ENCODE assay signal across 14 cellular contexts in genomic region chr4:53113433-53114215, GRCh38.
DNase-seq lines count a peak whose midpoint lies in the region; ATAC-seq and TF ChIP-seq lines count a peak whose summit lies in the region.
"Had no signal": no experiment of that assay in that cellular context is flagged by ENCODE, and none has a peak within 500 bp of the region (broad histone marks: within the 10 kb centered on the region; RNA-seq: fewer than 3 reads in every experiment).

No MANE protein-coding gene starts in this region.

- H2AFZ ChIP-seq in GM23338 = no peak overlapping the region
- H2AFZ ChIP-seq: PC-9 had no signal

- no peaks in the 10 kb centered on the region for H3K4me1 ChIP-seq in GM23338 (ENCODE audit: insufficient read depth)
- H3K4me1 ChIP-seq: Caco-2 had no signal

- H3K4me1 Mint-ChIP-seq in activated CD8-positive, alpha-beta T cell treated with anti-CD3 and anti-CD28 coated beads for 36 hours (ENCODE audit: low read depth) = peaks cover 33% of the 10 kb centered on the region
- peaks cover 5% of the 10 kb centered on the region for H3K4me1 Mint-ChIP-seq in activated CD8-positive, alpha-beta T cell treated with anti-CD3 and anti-CD28 coated beads, Interleukin-2, amount 10 ng/mL, durations not matched to agents 7 days and 5 days (ENCODE audit: low read depth)
- H3K4me1 Mint-ChIP-seq in GM23338 = no peaks in the 10 kb centered on the region

- H3K36me3 Mint-ChIP-seq in activated CD8-positive, alpha-beta T cell treated with anti-CD3 and anti-CD28 coated beads for 36 hours (ENCODE audit: low read depth) = peaks cover 56% of the 10 kb centered on the region
- H3K36me3 Mint-ChIP-seq in activated CD8-positive, alpha-beta T cell treated with anti-CD3 and anti-CD28 coated beads, Interleukin-2, amount 10 ng/mL, durations not matched to agents 7 days and 5 days (ENCODE audit: low read depth) = peaks cover 15% of the 10 kb centered on the region
- no peaks in the 10 kb centered on the region for H3K36me3 Mint-ChIP-seq in GM23338 (ENCODE audit: low read depth)

- H3F3A ChIP-seq in GM23338 (replicated peaks; ENCODE audit: low read depth) = no peaks in the 10 kb centered on the region

- H4K20me1 ChIP-seq in GM23338 (replicated peaks; ENCODE audit: insufficient read depth) = no peaks in the 10 kb centered on the region

- intact Hi-C loops in activated CD8-positive, alpha-beta T cell treated with anti-CD3 and anti-CD28 coated beads for 36 hours (cut with micrococcal nuclease) = no loop called here

- no peak overlapping the region for H3K4me2 ChIP-seq in GM23338
- H3K4me2 ChIP-seq: PC-9 had no signal

- H3K9me2 ChIP-seq in GM23338 (ENCODE audit: insufficient read depth) = 0 out of 2 replicates have a peak, but pooled peaks cover 4% of the 10 kb centered on the region

- no peak overlapping the region for H3K4me3 Mint-ChIP-seq in activated CD8-positive, alpha-beta T cell treated with anti-CD3 and anti-CD28 coated beads for 36 hours
- H3K4me3 Mint-ChIP-seq in activated CD8-positive, alpha-beta T cell treated with anti-CD3 and anti-CD28 coated beads, Interleukin-2, amount 10 ng/mL, durations not matched to agents 7 days and 5 days = no peak overlapping the region
- no peak overlapping the region for H3K4me3 Mint-ChIP-seq in GM23338

- no peak for TF ChIP-seq CTCF in activated CD8-positive, alpha-beta T cell treated with anti-CD3 and anti-CD28 coated beads for 36 hours (IDR thresholded peaks at IDR 0.05)
- TF ChIP-seq CTCF in GM23338 (conservative IDR thresholded peaks at IDR 0.05; ENCODE audit: low read depth in 2 of 2) = no peak
- TF ChIP-seq CTCF in GM13976 (IDR thresholded peaks at IDR 0.05; ENCODE audit: borderline replicate concordance, control extremely low read depth, extremely low read depth, insufficient read depth, missing control alignments) = no peak

- H3K36me3 ChIP-seq in GM23338 (ENCODE audit: insufficient read depth) = no peaks in the 10 kb centered on the region

- no peaks in the 10 kb centered on the region for H3K27me3 Mint-ChIP-seq in activated CD8-positive, alpha-beta T cell treated with anti-CD3 and anti-CD28 coated beads for 36 hours
- no peaks in the 10 kb centered on the region for H3K27me3 Mint-ChIP-seq in activated CD8-positive, alpha-beta T cell treated with anti-CD3 and anti-CD28 coated beads, Interleukin-2, amount 10 ng/mL, durations not matched to agents 7 days and 5 days (ENCODE audit: low read depth)
- no peaks in the 10 kb centered on the region for H3K27me3 Mint-ChIP-seq in GM23338 (ENCODE audit: insufficient read depth, low read depth, poor library complexity)

- no peak overlapping the region for H3K27ac ChIP-seq in GM23338 (ENCODE audit: low read depth)
- H3K27ac ChIP-seq: PC-9 had no signal

- no peak overlapping the region for H3K4me3 ChIP-seq in GM23338
- H3K4me3 ChIP-seq: PC-9 had no signal

- POLR2A ChIA-PET in activated CD8-positive, alpha-beta T cell treated with anti-CD3 and anti-CD28 coated beads for 36 hours (lab: Charles Lee) = interaction anchor here (1.2 kb wide), 1 partner anchor 20 kb away, joined by 3 read pairs; no protein-coding TSS in a partner anchor
- POLR2A ChIA-PET in activated CD8-positive, alpha-beta T cell treated with anti-CD3 and anti-CD28 coated beads, Interleukin-2, amount 10 ng/mL, durations not matched to agents 7 days and 5 days (lab: Charles Lee) = no interaction called here

- DNase-seq in activated CD8-positive, alpha-beta T cell treated with anti-CD3 and anti-CD28 coated beads for 36 hours = peak; percentile 19
- no peak for DNase-seq in activated CD8-positive, alpha-beta T cell treated with anti-CD3 and anti-CD28 coated beads, Interleukin-2, amount 10 ng/mL, durations not matched to agents 7 days and 5 days
- DNase-seq in fibroblast of gingiva (ENCODE audit: low read depth) (peak; percentile 30), GM23338 (ENCODE audit: low spot score) (no peak), GM13976 (ENCODE audit: low spot score) (no peak), SHP77 (lab: John Stamatoyannopoulos, UW) (no peak)
- DNase-seq: ACHN, Caco-2, HCEC 1CT, NCI-H1417, NCI-H446, PC-9 had no signal

- peak overlapping the region; percentile 93 for H3K27ac Mint-ChIP-seq in activated CD8-positive, alpha-beta T cell treated with anti-CD3 and anti-CD28 coated beads for 36 hours
- H3K27ac Mint-ChIP-seq in activated CD8-positive, alpha-beta T cell treated with anti-CD3 and anti-CD28 coated beads, Interleukin-2, amount 10 ng/mL, durations not matched to agents 7 days and 5 days = no peak overlapping the region
- H3K27ac Mint-ChIP-seq in GM23338 = no peak overlapping the region

- peak; percentile 97 for ATAC-seq in activated CD8-positive, alpha-beta T cell treated with anti-CD3 and anti-CD28 coated beads for 36 hours
- no peak for ATAC-seq in activated CD8-positive, alpha-beta T cell treated with anti-CD3 and anti-CD28 coated beads, Interleukin-2, amount 10 ng/mL, durations not matched to agents 7 days and 5 days
- peak; percentile 64 for ATAC-seq in GM19452 (IDR thresholded peaks at IDR 0.05; ENCODE audit: unreplicated experiment)
- peak; percentile 71 for ATAC-seq in HG03460 (IDR thresholded peaks at IDR 0.05; ENCODE audit: unreplicated experiment)
- no peak for ATAC-seq in GM23338

- CTCF ChIA-PET in activated CD8-positive, alpha-beta T cell treated with anti-CD3 and anti-CD28 coated beads for 36 hours (lab: Charles Lee) = interaction anchor here (1.3 kb wide), 1 partner anchor 18 kb away, joined by 3 read pairs; no protein-coding TSS in a partner anchor
- CTCF ChIA-PET in activated CD8-positive, alpha-beta T cell treated with anti-CD3 and anti-CD28 coated beads, Interleukin-2, amount 10 ng/mL, durations not matched to agents 7 days and 5 days (lab: Charles Lee) = no interaction called here

- H3K79me2 ChIP-seq in GM23338 (replicated peaks; ENCODE audit: insufficient read depth) = no peaks in the 10 kb centered on the region

- in situ Hi-C loops in GM13976 (cut with MboI; ENCODE audit: low sequenced_read_pairs, unreplicated experiment) = no loop called here

- peaks cover 27% of the 10 kb centered on the region for H3K9me3 Mint-ChIP-seq in activated CD8-positive, alpha-beta T cell treated with anti-CD3 and anti-CD28 coated beads for 36 hours
- H3K9me3 Mint-ChIP-seq in activated CD8-positive, alpha-beta T cell treated with anti-CD3 and anti-CD28 coated beads, Interleukin-2, amount 10 ng/mL, durations not matched to agents 7 days and 5 days (ENCODE audit: insufficient read depth) = no peaks in the 10 kb centered on the region
- peaks cover 3% of the 10 kb centered on the region; the same call in 1 of the 3 replicates for H3K9me3 Mint-ChIP-seq in GM23338

- no peaks in the 10 kb centered on the region for H3K27me3 ChIP-seq in GM23338 (ENCODE audit: insufficient read depth)

TF ChIP-seq in GM23338, 12 proteins besides CTCF, POLR2A, EP300 and RAD21:
- TF ChIP-seq ZNF114 (CRISPR knock-in tag; IDR thresholded peaks at IDR 0.05) (no peak), CREB1 (CRISPR knock-in tag; IDR thresholded peaks at IDR 0.05; ENCODE audit: low read depth) (no peak)

Comparison
In these comparisons a context has a peak if more than half of its experiments do, and no peak if none do; other contexts are left out.
1. ATAC-seq: peak in activated CD8-positive, alpha-beta T cell treated with anti-CD3 and anti-CD28 coated beads for 36 hours (single experiment), GM19452 (single experiment) and HG03460 (single experiment); none in activated CD8-positive, alpha-beta T cell treated with anti-CD3 and anti-CD28 coated beads, Interleukin-2, amount 10 ng/mL, durations not matched to agents 7 days and 5 days (single experiment) and GM23338 (single experiment).
2. DNase-seq: peak in activated CD8-positive, alpha-beta T cell treated with anti-CD3 and anti-CD28 coated beads for 36 hours (single experiment) and fibroblast of gingiva (single experiment); none in activated CD8-positive, alpha-beta T cell treated with anti-CD3 and anti-CD28 coated beads, Interleukin-2, amount 10 ng/mL, durations not matched to agents 7 days and 5 days (single experiment), GM23338 (single experiment), GM13976 (single experiment) and SHP77 (0 of 2).